ENCODE assay signal across 14 cellular contexts in the genomic region with DNA sequence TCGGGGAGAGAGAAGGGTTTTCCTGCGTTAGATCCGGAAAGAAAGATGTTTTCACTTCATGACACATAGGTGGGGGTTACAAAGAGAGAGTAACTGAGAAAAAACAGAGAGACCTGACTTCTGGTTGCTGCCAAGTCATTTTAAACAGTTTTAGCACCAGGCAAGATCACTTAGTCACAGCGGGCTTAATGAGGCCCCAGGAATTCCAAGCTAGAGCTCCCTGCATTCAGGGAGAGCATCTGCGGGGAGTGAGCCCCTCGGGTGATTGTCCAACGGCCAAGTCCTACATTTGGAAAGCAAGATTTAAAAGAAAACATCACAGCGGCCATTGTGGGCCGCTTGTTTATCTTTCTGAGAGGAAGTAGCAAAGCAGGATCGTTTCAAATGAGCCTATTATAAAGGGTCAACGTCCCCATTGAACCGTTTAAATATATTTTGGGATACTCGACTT.
DNase-seq lines count a peak whose midpoint lies in the region; ATAC-seq and TF ChIP-seq lines count a peak whose summit lies in the region.
"Had no signal": no experiment of that assay in that cellular context is flagged by ENCODE, and none has a peak within 500 bp of the region (broad histone marks: within the 10 kb centered on the region; RNA-seq: fewer than 3 reads in every experiment).

No MANE protein-coding gene starts in this region.

- H3K4me2 ChIP-seq in GM23338 = 0 out of 2 replicates have a peak overlapping the region, but pooled peaks have one; percentile 48

- H3K4me1 ChIP-seq in GM23338 (ENCODE audit: insufficient read depth) = peaks cover 20% of the 10 kb centered on the region

- H3K36me3 Mint-ChIP-seq in GM23338 (ENCODE audit: low read depth) (no peaks in the 10 kb centered on the region), Calu3 (ENCODE audit: insufficient read depth, unreplicated experiment) (no peaks in the 10 kb centered on the region)
- H3K36me3 Mint-ChIP-seq in activated CD8-positive, alpha-beta memory T cell treated with anti-CD3 and anti-CD28 coated beads, Interleukin-2, amount 10 ng/mL, durations not matched to agents 7 days and 5 days = no peaks in the 10 kb centered on the region

- no peak overlapping the region for H3K27ac ChIP-seq in GM23338 (ENCODE audit: low read depth)
- H3K27ac ChIP-seq: left ventricle myocardium inferior, skin epidermis had no signal

- peaks cover 3% of the 10 kb centered on the region; the same call in 1 of the 2 replicates for H4K20me1 ChIP-seq in GM23338 (replicated peaks; ENCODE audit: insufficient read depth)

- H3K4me3 ChIP-seq in GM23338 (no peak overlapping the region), astrocyte of the cerebellum (ENCODE audit: low read depth, low read length) (peak overlapping the region; percentile 9)
- H3K4me3 ChIP-seq: left ventricle myocardium inferior, skin epidermis had no signal

- no peak for ATAC-seq in GM23338
- no peak for ATAC-seq in activated CD8-positive, alpha-beta memory T cell treated with anti-CD3 and anti-CD28 coated beads, Interleukin-2, amount 10 ng/mL, durations not matched to agents 7 days and 5 days
- ATAC-seq: activated T-cell treated with anti-CD3 and anti-CD28 coated beads, Interleukin-2, amount 50 U/mL, for 4 hours had no signal

- H3K9me3 Mint-ChIP-seq in GM23338 = 0 out of 3 replicates have a peak, but pooled peaks cover 5% of the 10 kb centered on the region
- no peaks in the 10 kb centered on the region for H3K9me3 Mint-ChIP-seq in activated CD8-positive, alpha-beta memory T cell treated with anti-CD3 and anti-CD28 coated beads, Interleukin-2, amount 10 ng/mL, durations not matched to agents 7 days and 5 days (ENCODE audit: low read depth)
- H3K9me3 Mint-ChIP-seq in Calu3 (ENCODE audit: low read depth, unreplicated experiment) = peaks cover 5% of the 10 kb centered on the region
- H3K9me3 Mint-ChIP-seq: activated T-cell treated with anti-CD3 and anti-CD28 coated beads, Interleukin-2, amount 50 U/mL, for 4 hours; IgD-negative memory B cell had no signal

- POLR2A ChIA-PET in GM10248 (lab: Yijun Ruan, JAX) = no interaction called here

- peaks cover 17% of the 10 kb centered on the region for H3K79me2 ChIP-seq in GM23338 (replicated peaks; ENCODE audit: insufficient read depth)

- CTCF ChIA-PET in activated CD8-positive, alpha-beta memory T cell treated with anti-CD3 and anti-CD28 coated beads, Interleukin-2, amount 10 ng/mL, durations not matched to agents 7 days and 5 days (lab: Charles Lee) = no interaction called here
- CTCF ChIA-PET in Calu3 (lab: Charles Lee) (no interaction called here), GM10248 (lab: Yijun Ruan, JAX) (no interaction called here)

- no peaks in the 10 kb centered on the region for H3K36me3 ChIP-seq in GM23338 (ENCODE audit: insufficient read depth)
- H3K36me3 ChIP-seq: left ventricle myocardium inferior had no signal

- DNase-seq in GM23338 (ENCODE audit: low spot score) (no peak), astrocyte of the cerebellum (ENCODE audit: low read depth) (peak; percentile 90), hepatic stellate cell (ENCODE audit: low spot score) (peak; percentile 84), smooth muscle cell of the brain vasculature (ENCODE audit: low read depth, low spot score) (peak; percentile 69), Calu3 (no peak), GM10248 (ENCODE audit: extremely low spot score) (no peak)
- no peak for DNase-seq in activated CD8-positive, alpha-beta memory T cell treated with anti-CD3 and anti-CD28 coated beads, Interleukin-2, amount 10 ng/mL, durations not matched to agents 7 days and 5 days
- DNase-seq in stimulated activated CD4-positive, alpha-beta T cell treated with anti-CD3 and anti-CD28 coated beads, Interleukin-15, amount 100 ng/mL, for 24 hours = no peak
- DNase-seq: activated T-cell treated with anti-CD3 and anti-CD28 coated beads, Interleukin-2, amount 50 U/mL, for 4 hours; effector CD8-positive, alpha-beta T cell; left ventricle myocardium inferior; NCI-H526 had no signal

- peaks cover 3% of the 10 kb centered on the region; the same call in 1 of the 2 replicates for H3K27me3 ChIP-seq in GM23338 (ENCODE audit: insufficient read depth)

- H3K27ac Mint-ChIP-seq in GM23338 (peak overlapping the region; percentile 56; the same call in 1 of the 2 replicates), Calu3 (ENCODE audit: unreplicated experiment) (no peak overlapping the region)
- H3K27ac Mint-ChIP-seq in activated CD8-positive, alpha-beta memory T cell treated with anti-CD3 and anti-CD28 coated beads, Interleukin-2, amount 10 ng/mL, durations not matched to agents 7 days and 5 days = no peak overlapping the region
- H3K27ac Mint-ChIP-seq: IgD-negative memory B cell had no signal

- H3F3A ChIP-seq in GM23338 (replicated peaks; ENCODE audit: low read depth) = 0 out of 2 replicates have a peak, but pooled peaks cover 2% of the 10 kb centered on the region

- H3K4me1 Mint-ChIP-seq in GM23338 (peaks cover 16% of the 10 kb centered on the region), Calu3 (ENCODE audit: low read depth, unreplicated experiment) (no peaks in the 10 kb centered on the region)
- peaks cover 3% of the 10 kb centered on the region for H3K4me1 Mint-ChIP-seq in activated CD8-positive, alpha-beta memory T cell treated with anti-CD3 and anti-CD28 coated beads, Interleukin-2, amount 10 ng/mL, durations not matched to agents 7 days and 5 days

- no TSS peak for BruUV-seq in Calu3 (replicated peaks; lab: Mats Ljungman, UMichigan)

- TF ChIP-seq CTCF in GM23338 (conservative IDR thresholded peaks at IDR 0.05; ENCODE audit: low read depth in 2 of 2) (no peak), astrocyte of the cerebellum (IDR thresholded peaks at IDR 0.05; ENCODE audit: low read depth, low read length, missing control alignments) (no peak), Calu3 (IDR thresholded peaks at IDR 0.05; ENCODE audit: unreplicated experiment) (no peak), GM10248 (IDR thresholded peaks at IDR 0.05; ENCODE audit: control extremely low read depth, extremely low read depth, low read depth, missing control alignments) (no peak)

- H3K4me3 Mint-ChIP-seq in GM23338 = no peak overlapping the region
- no peak overlapping the region for H3K4me3 Mint-ChIP-seq in activated CD8-positive, alpha-beta memory T cell treated with anti-CD3 and anti-CD28 coated beads, Interleukin-2, amount 10 ng/mL, durations not matched to agents 7 days and 5 days
- H3K4me3 Mint-ChIP-seq in Calu3 (ENCODE audit: low read depth, unreplicated experiment) = no peak overlapping the region
- H3K4me3 Mint-ChIP-seq: activated T-cell treated with anti-CD3 and anti-CD28 coated beads, Interleukin-2, amount 50 U/mL, for 4 hours; IgD-negative memory B cell had no signal

- intact Hi-C loops in Calu3 (cut with micrococcal nuclease; ENCODE audit: unreplicated experiment) = no loop called here

- H3K27me3 Mint-ChIP-seq in GM23338 (ENCODE audit: insufficient read depth, low read depth, poor library complexity) = peaks cover 3% of the 10 kb centered on the region
- H3K27me3 Mint-ChIP-seq in activated CD8-positive, alpha-beta memory T cell treated with anti-CD3 and anti-CD28 coated beads, Interleukin-2, amount 10 ng/mL, durations not matched to agents 7 days and 5 days = peaks cover 47% of the 10 kb centered on the region
- peaks cover 68% of the 10 kb centered on the region for H3K27me3 Mint-ChIP-seq in Calu3 (ENCODE audit: unreplicated experiment)

- in situ Hi-C loops in astrocyte of the cerebellum (cut with HindIII; ENCODE audit: low sequenced_read_pairs) = no loop called here

- H3K9me2 ChIP-seq in GM23338 (ENCODE audit: insufficient read depth) = peaks cover 6% of the 10 kb centered on the region; the same call in 1 of the 2 replicates

- H2AFZ ChIP-seq in GM23338 = peak overlapping the region; percentile 91

TF ChIP-seq in GM23338, 12 proteins besides CTCF, POLR2A, EP300 and RAD21:
- TF ChIP-seq CREB1 (CRISPR knock-in tag; IDR thresholded peaks at IDR 0.05; ENCODE audit: low read depth) (no peak), EZH2phosphoT487 (IDR thresholded peaks at IDR 0.05; ENCODE audit: unreplicated experiment) (no peak), EZH2 (IDR thresholded peaks at IDR 0.05; ENCODE audit: low read depth, unreplicated experiment) (no peak), REST (IDR thresholded peaks at IDR 0.05; ENCODE audit: unreplicated experiment) (no peak)

Comparison
In these comparisons a context has a peak if more than half of its experiments do, and no peak if none do; other contexts are left out.
1. DNase-seq: peak in astrocyte of the cerebellum (single experiment), hepatic stellate cell (single experiment) and smooth muscle cell of the brain vasculature (single experiment); none in GM23338 (single experiment), activated CD8-positive, alpha-beta memory T cell treated with anti-CD3 and anti-CD28 coated beads, Interleukin-2, amount 10 ng/mL, durations not matched to agents 7 days and 5 days (single experiment), Calu3 (single experiment), stimulated activated CD4-positive, alpha-beta T cell treated with anti-CD3 and anti-CD28 coated beads, Interleukin-15, amount 100 ng/mL, for 24 hours (single experiment) and GM10248 (single experiment).